ENCODE assay signal across 22 cellular contexts in genomic region chr10:101812606-101813005, GRCh38. TPM values are rescaled to one million over a fixed set of nuclear protein-coding genes. Genes with fewer than 3 reads are reported as not detected.
DNase-seq lines count a peak whose midpoint lies in the region; ATAC-seq and TF ChIP-seq lines count a peak whose summit lies in the region.
"Had no signal": no experiment of that assay in that cellular context is flagged by ENCODE, and none has a peak within 500 bp of the region (broad histone marks: within the 10 kb centered on the region; RNA-seq: fewer than 3 reads in every experiment).

No MANE protein-coding gene starts in this region.

- H3K27ac Mint-ChIP-seq in activated T-helper 2 cell treated with anti-CD3 and anti-CD28 coated beads, Interferon-gamma antibody, Interleukin-2, Interleukin-4, amounts not matched to agents 10 μg/mL and 5 μg/mL and 100 μg/mL, durations not matched to agents 14 hours and 24 hours and 36 hours: peak overlapping the region; percentile 12
- H3K27ac Mint-ChIP-seq in memory B cell: peak overlapping the region; percentile 55

- ATAC-seq in memory B cell (ENCODE audit: low read depth) (no peak), GM18861 (IDR thresholded peaks at IDR 0.05; ENCODE audit: unreplicated experiment) (no peak), GM18517 (IDR thresholded peaks at IDR 0.05; ENCODE audit: unreplicated experiment) (no peak)
- ATAC-seq: activated CD4-positive, CD25-positive, alpha-beta regulatory T cell treated with anti-CD3 and anti-CD28 coated beads, Interleukin-2, amount 50 U/mL, for 24 hours; right lobe of liver had no signal

- DNase-seq in AG10803 (ENCODE audit: low read depth) (peak; percentile 17), D341Med (ENCODE audit: low spot score) (peak; percentile 21), memory B cell (ENCODE audit: low spot score in 2 of 2) (no peak), SHP77 (lab: John Stamatoyannopoulos, UW) (no peak)
- DNase-seq in activated T-helper 2 cell treated with anti-CD3 and anti-CD28 coated beads, Interferon-gamma antibody, Interleukin-2, Interleukin-4, amounts not matched to agents 10 μg/mL and 5 μg/mL and 100 μg/mL, durations not matched to agents 14 hours and 24 hours and 36 hours (ENCODE audit: low spot score): no peak
- DNase-seq in stimulated activated CD4-positive, alpha-beta T cell treated with anti-CD3 and anti-CD28 coated beads, Interleukin-2, amount 100 ng/mL, for 48 hours: no peak
- DNase-seq: activated effector memory CD4-positive, alpha-beta T cell treated with Interleukin-2 at 50 U/mL for 16 hours; endodermal cell; midbrain; NCI-H1092; NCI-H526 treated with DMSO at 0.1 percent for 48 hours; nucleus accumbens; OCI-M1; right lobe of liver had no signal

- H3K4me3 Mint-ChIP-seq in activated T-helper 2 cell treated with anti-CD3 and anti-CD28 coated beads, Interferon-gamma antibody, Interleukin-2, Interleukin-4, amounts not matched to agents 10 μg/mL and 5 μg/mL and 100 μg/mL, durations not matched to agents 14 hours and 24 hours and 36 hours (ENCODE audit: low read depth): no peak overlapping the region
- no peak overlapping the region for H3K4me3 Mint-ChIP-seq in memory B cell
- H3K4me3 Mint-ChIP-seq: endodermal cell had no signal

- H3K4me1 Mint-ChIP-seq in activated T-helper 2 cell treated with anti-CD3 and anti-CD28 coated beads, Interferon-gamma antibody, Interleukin-2, Interleukin-4, amounts not matched to agents 10 μg/mL and 5 μg/mL and 100 μg/mL, durations not matched to agents 14 hours and 24 hours and 36 hours (ENCODE audit: low read depth): peaks cover 30% of the 10 kb centered on the region
- H3K4me1 Mint-ChIP-seq in memory B cell: peaks cover 21% of the 10 kb centered on the region

- H3K36me3 Mint-ChIP-seq in activated T-helper 2 cell treated with anti-CD3 and anti-CD28 coated beads, Interferon-gamma antibody, Interleukin-2, Interleukin-4, amounts not matched to agents 10 μg/mL and 5 μg/mL and 100 μg/mL, durations not matched to agents 14 hours and 24 hours and 36 hours (ENCODE audit: low read depth): peaks cover 78% of the 10 kb centered on the region
- peaks cover 10% of the 10 kb centered on the region for H3K36me3 Mint-ChIP-seq in memory B cell

- H3K9me3 Mint-ChIP-seq in activated T-helper 2 cell treated with anti-CD3 and anti-CD28 coated beads, Interferon-gamma antibody, Interleukin-2, Interleukin-4, amounts not matched to agents 10 μg/mL and 5 μg/mL and 100 μg/mL, durations not matched to agents 14 hours and 24 hours and 36 hours: no peaks in the 10 kb centered on the region
- no peaks in the 10 kb centered on the region for H3K9me3 Mint-ChIP-seq in memory B cell
- H3K9me3 Mint-ChIP-seq: endodermal cell had no signal

- H3K27me3 Mint-ChIP-seq in activated T-helper 2 cell treated with anti-CD3 and anti-CD28 coated beads, Interferon-gamma antibody, Interleukin-2, Interleukin-4, amounts not matched to agents 10 μg/mL and 5 μg/mL and 100 μg/mL, durations not matched to agents 14 hours and 24 hours and 36 hours (ENCODE audit: low read depth): no peaks in the 10 kb centered on the region
- no peaks in the 10 kb centered on the region for H3K27me3 Mint-ChIP-seq in memory B cell

- intact Hi-C loops in activated T-helper 2 cell treated with anti-CD3 and anti-CD28 coated beads, Interferon-gamma antibody, Interleukin-2, Interleukin-4, amounts not matched to agents 10 μg/mL and 5 μg/mL and 100 μg/mL, durations not matched to agents 14 hours and 24 hours and 36 hours (cut with micrococcal nuclease): loop anchor here (10.0 kb wide), 1 partner anchor 832 kb away; the partner anchor contains the start of gene TRIM8

- TF ChIP-seq CTCF in AG10803 (conservative IDR thresholded peaks at IDR 0.05; ENCODE audit: low read length): no peak

- no peak overlapping the region for H3K4me3 ChIP-seq in AG10803 (ENCODE audit: low read length)
- H3K4me3 ChIP-seq: hepatocyte, right lobe of liver, SJSA1 had no signal

RNA-seq across cellular contexts. Expression of gene OGA, which starts 5.6 kb away (rescaled TPM):
- 119 and 122 TPM in 2 replicates for total RNA-seq in activated T-helper 2 cell treated with anti-CD3 and anti-CD28 coated beads, Interferon-gamma antibody, Interleukin-2, Interleukin-4, amounts not matched to agents 10 μg/mL and 5 μg/mL and 100 μg/mL, durations not matched to agents 14 hours and 24 hours and 36 hours

RNA-seq across cellular contexts. Expression of gene NPM3, which starts 29.4 kb away (rescaled TPM):
- total RNA-seq in activated T-helper 2 cell treated with anti-CD3 and anti-CD28 coated beads, Interferon-gamma antibody, Interleukin-2, Interleukin-4, amounts not matched to agents 10 μg/mL and 5 μg/mL and 100 μg/mL, durations not matched to agents 14 hours and 24 hours and 36 hours: 139 and 140 TPM in 2 replicates

RNA-seq across cellular contexts. Expression of gene KCNIP2, which starts 31.0 kb away (rescaled TPM):
- total RNA-seq in activated T-helper 2 cell treated with anti-CD3 and anti-CD28 coated beads, Interferon-gamma antibody, Interleukin-2, Interleukin-4, amounts not matched to agents 10 μg/mL and 5 μg/mL and 100 μg/mL, durations not matched to agents 14 hours and 24 hours and 36 hours: 3.2 TPM in 2 replicates

RNA-seq across cellular contexts. Expression of gene FGF8, which starts 36.7 kb away (rescaled TPM):
- not detected in 2 replicates for total RNA-seq in activated T-helper 2 cell treated with anti-CD3 and anti-CD28 coated beads, Interferon-gamma antibody, Interleukin-2, Interleukin-4, amounts not matched to agents 10 μg/mL and 5 μg/mL and 100 μg/mL, durations not matched to agents 14 hours and 24 hours and 36 hours
- total RNA-seq: hepatocyte; kidney epithelial cell; right lobe of liver; SJSA1; T-helper 2 cell treated with Interferon-gamma antibody and Interleukin-4, amounts not matched to agents 100 ng/mL and 5 ng/mL, for 36 hours; urinary bladder had no signal

Comparison
In these comparisons a context has a peak if more than half of its experiments do, and no peak if none do; other contexts are left out.
1. DNase-seq: peak in AG10803 (single experiment) and D341Med (single experiment); none in activated T-helper 2 cell treated with anti-CD3 and anti-CD28 coated beads, Interferon-gamma antibody, Interleukin-2, Interleukin-4, amounts not matched to agents 10 μg/mL and 5 μg/mL and 100 μg/mL, durations not matched to agents 14 hours and 24 hours and 36 hours (single experiment), memory B cell (0 of 2), SHP77 (0 of 2) and stimulated activated CD4-positive, alpha-beta T cell treated with anti-CD3 and anti-CD28 coated beads, Interleukin-2, amount 100 ng/mL, for 48 hours (0 of 2).